ENCODE assay signal across 25 cellular contexts in the genomic region with DNA sequence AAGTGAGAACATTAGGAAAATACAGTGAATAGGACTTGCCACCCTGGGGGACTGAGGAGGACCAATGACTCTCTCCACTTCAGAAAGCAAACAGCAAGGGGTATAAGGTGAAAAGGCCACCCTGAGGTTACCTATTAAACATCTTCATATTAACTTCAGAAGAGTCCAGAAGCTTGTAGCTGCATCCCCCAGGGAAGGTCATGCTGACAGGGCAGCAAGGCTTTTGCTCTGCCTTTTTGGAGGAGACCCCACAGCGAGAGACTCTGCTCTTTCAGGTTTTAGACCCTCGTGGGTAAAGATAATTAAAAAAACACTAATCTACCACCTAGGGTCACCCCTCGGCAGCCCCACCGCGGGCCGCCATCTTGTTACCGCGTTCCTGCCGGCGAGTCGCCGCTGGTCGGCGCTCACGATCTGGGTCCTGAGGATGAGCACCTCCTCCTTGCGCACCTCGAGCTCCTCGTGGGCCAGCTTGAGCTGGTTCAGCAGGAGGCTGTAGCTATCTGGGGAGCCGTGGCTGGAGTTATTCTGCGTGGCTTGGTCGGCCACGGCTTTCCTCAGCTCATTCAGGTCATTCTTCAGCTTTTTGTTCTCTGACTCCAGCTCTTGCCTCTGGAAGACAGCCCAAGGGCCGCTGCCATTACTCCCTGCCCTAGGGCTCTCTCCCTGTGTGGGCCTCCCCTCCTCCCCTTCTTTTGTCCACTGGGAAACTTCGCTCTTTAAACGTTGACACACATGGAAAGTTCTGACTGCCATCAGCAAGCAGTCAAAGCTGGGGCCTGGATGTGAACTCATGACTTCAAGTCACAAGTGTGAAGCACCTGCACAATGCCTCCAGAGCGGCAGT.
"Had no signal": no experiment of that assay in that cellular context is flagged by ENCODE, and none has a peak within 500 bp of the region (broad histone marks: within the 10 kb centered on the region; RNA-seq: fewer than 3 reads in every experiment).

No MANE protein-coding gene starts in this region.

- H3K4me3 Mint-ChIP-seq: activated B cell treated with CpG ODN at 0.5 μM for 24 hours; activated CD4-positive, alpha-beta memory T cell treated with anti-CD3 and anti-CD28 coated beads for 36 hours; activated CD4-positive, alpha-beta T cell treated with anti-CD3 and anti-CD28 coated beads, Interleukin-2, amount 10 ng/mL, durations not matched to agents 7 days and 5 days; activated naive CD4-positive, alpha-beta T cell treated with anti-CD3 and anti-CD28 coated beads, Interleukin-2, amount 10 ng/mL, durations not matched to agents 7 days and 5 days; activated naive CD8-positive, alpha-beta T cell treated with anti-CD3 and anti-CD28 coated beads for 36 hours; activated T-helper 17 cell treated with anti-CD3 and anti-CD28 coated beads, Interleukin-2, amount 50 U/mL, for 72 hours; T-helper 17 cell had no signal

- H3K9me3 ChIP-seq: breast epithelium, SJCRH30 had no signal

- H3K4me3 ChIP-seq: breast epithelium, SJCRH30 had no signal

- DNase-seq: activated B cell treated with CpG ODN at 0.5 μM for 24 hours; activated CD4-positive, alpha-beta memory T cell treated with anti-CD3 and anti-CD28 coated beads for 36 hours; activated CD4-positive, alpha-beta T cell treated with anti-CD3 and anti-CD28 coated beads, Interleukin-2, amount 10 ng/mL, durations not matched to agents 7 days and 5 days; activated gamma-delta T cell treated with Interleukin-2 at 50 U/mL for 16 hours; activated naive CD4-positive, alpha-beta T cell treated with anti-CD3 and anti-CD28 coated beads, Interleukin-2, amount 10 ng/mL, durations not matched to agents 7 days and 5 days; activated naive CD8-positive, alpha-beta T cell treated with anti-CD3 and anti-CD28 coated beads for 36 hours; activated T-cell treated with anti-CD3 and anti-CD28 coated beads for 4 hours; activated T-cell treated with anti-CD3 and anti-CD28 coated beads, Interleukin-2, amount 50 U/mL, for 48 hours; KBM-7; NCI-H1048; NCI-H1417; NCI-H1930; NCI-H2171; NCI-H2227 treated with DMSO at 0.1 percent for 48 hours; NCI-H526; NCI-H82; OCI-M1; Right ventricle myocardium superior; RPMI8226; SJCRH30; T-helper 17 cell; T-helper 9 cell had no signal

- H3K27ac Mint-ChIP-seq: activated B cell treated with CpG ODN at 0.5 μM for 24 hours; activated CD4-positive, alpha-beta memory T cell treated with anti-CD3 and anti-CD28 coated beads for 36 hours; activated CD4-positive, alpha-beta T cell treated with anti-CD3 and anti-CD28 coated beads, Interleukin-2, amount 10 ng/mL, durations not matched to agents 7 days and 5 days; activated naive CD4-positive, alpha-beta T cell treated with anti-CD3 and anti-CD28 coated beads, Interleukin-2, amount 10 ng/mL, durations not matched to agents 7 days and 5 days; activated naive CD8-positive, alpha-beta T cell treated with anti-CD3 and anti-CD28 coated beads for 36 hours; activated T-helper 17 cell treated with anti-CD3 and anti-CD28 coated beads, Interleukin-2, amount 50 U/mL, for 72 hours; T-helper 17 cell had no signal

- H3K36me3 Mint-ChIP-seq: activated CD4-positive, alpha-beta memory T cell treated with anti-CD3 and anti-CD28 coated beads for 36 hours; activated naive CD4-positive, alpha-beta T cell treated with anti-CD3 and anti-CD28 coated beads, Interleukin-2, amount 10 ng/mL, durations not matched to agents 7 days and 5 days; activated naive CD8-positive, alpha-beta T cell treated with anti-CD3 and anti-CD28 coated beads for 36 hours had no signal

- H3K4me1 Mint-ChIP-seq: activated B cell treated with CpG ODN at 0.5 μM for 24 hours; activated CD4-positive, alpha-beta T cell treated with anti-CD3 and anti-CD28 coated beads, Interleukin-2, amount 10 ng/mL, durations not matched to agents 7 days and 5 days; activated naive CD4-positive, alpha-beta T cell treated with anti-CD3 and anti-CD28 coated beads, Interleukin-2, amount 10 ng/mL, durations not matched to agents 7 days and 5 days; activated naive CD8-positive, alpha-beta T cell treated with anti-CD3 and anti-CD28 coated beads for 36 hours; activated T-helper 17 cell treated with anti-CD3 and anti-CD28 coated beads, Interleukin-2, amount 50 U/mL, for 72 hours; T-helper 17 cell had no signal

- H3K9me3 Mint-ChIP-seq: activated B cell treated with CpG ODN at 0.5 μM for 24 hours; activated CD4-positive, alpha-beta memory T cell treated with anti-CD3 and anti-CD28 coated beads for 36 hours; activated CD4-positive, alpha-beta T cell treated with anti-CD3 and anti-CD28 coated beads, Interleukin-2, amount 10 ng/mL, durations not matched to agents 7 days and 5 days; activated naive CD4-positive, alpha-beta T cell treated with anti-CD3 and anti-CD28 coated beads, Interleukin-2, amount 10 ng/mL, durations not matched to agents 7 days and 5 days; activated naive CD8-positive, alpha-beta T cell treated with anti-CD3 and anti-CD28 coated beads for 36 hours; activated T-helper 17 cell treated with anti-CD3 and anti-CD28 coated beads, Interleukin-2, amount 50 U/mL, for 72 hours had no signal

- H3K27me3 Mint-ChIP-seq: activated CD4-positive, alpha-beta T cell treated with anti-CD3 and anti-CD28 coated beads, Interleukin-2, amount 10 ng/mL, durations not matched to agents 7 days and 5 days had no signal

- H3K36me3 ChIP-seq: breast epithelium, SJCRH30 had no signal

- H3K27me3 ChIP-seq: breast epithelium, SJCRH30 had no signal

- ATAC-seq: activated T-helper 17 cell treated with anti-CD3 and anti-CD28 coated beads, Interleukin-2, amount 50 U/mL, for 72 hours; Panc1; T-helper 17 cell had no signal

- H3K27ac ChIP-seq: breast epithelium, SJCRH30 had no signal

- H3K4me1 ChIP-seq: breast epithelium, SJCRH30 had no signal
